ENCODE assay signal across 16 cellular contexts in the genomic region with DNA sequence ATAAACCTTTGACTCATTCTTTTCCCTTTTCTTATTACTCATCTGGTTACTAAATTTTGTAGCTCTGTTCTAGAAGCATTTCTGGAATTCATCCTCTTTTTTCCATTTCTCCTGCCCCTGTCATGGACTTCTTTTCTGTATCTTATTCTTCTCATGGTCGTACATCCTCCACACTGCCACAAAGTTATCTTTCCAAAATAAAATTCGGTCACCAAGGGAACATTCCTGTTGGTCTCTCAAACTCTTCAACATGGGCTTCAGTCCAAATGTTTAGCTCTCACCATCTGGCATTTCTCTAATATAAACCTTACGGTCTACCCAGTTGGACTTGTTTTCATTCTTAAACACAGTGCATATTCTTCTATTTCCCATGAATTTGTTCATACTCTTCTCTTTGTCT.
"Had no signal": no experiment of that assay in that cellular context is flagged by ENCODE, and none has a peak within 500 bp of the region (broad histone marks: within the 10 kb centered on the region; RNA-seq: fewer than 3 reads in every experiment).

No MANE protein-coding gene starts in this region.

- H3K4me3 Mint-ChIP-seq: activated CD4-positive, alpha-beta memory T cell treated with anti-CD3 and anti-CD28 coated beads, Interleukin-2, amount 10 ng/mL, durations not matched to agents 7 days and 5 days; activated naive CD8-positive, alpha-beta T cell treated with anti-CD3 and anti-CD28 coated beads, Interleukin-2, amount 10 ng/mL, durations not matched to agents 7 days and 5 days; activated T-cell treated with anti-CD3 and anti-CD28 coated beads, Interleukin-2, amount 50 U/mL, for 72 hours; nephron progenitor cell; stimulated activated memory B cell treated with anti-CD40 and anti-IgM and Interleukin-4, amounts not matched to agents 10 μg/mL and 1 μg/mL and 100 μg/mL, for 72 hours had no signal

- DNase-seq: activated CD4-positive, alpha-beta memory T cell treated with anti-CD3 and anti-CD28 coated beads, Interleukin-2, amount 10 ng/mL, durations not matched to agents 7 days and 5 days; activated naive CD8-positive, alpha-beta T cell treated with anti-CD3 and anti-CD28 coated beads, Interleukin-2, amount 10 ng/mL, durations not matched to agents 7 days and 5 days; activated T-cell treated with anti-CD3 and anti-CD28 coated beads, Interleukin-2, amount 50 U/mL, for 72 hours; central memory CD4-positive, alpha-beta T cell; dorsolateral prefrontal cortex; hippocampal formation; left ventricle myocardium superior; mesendoderm; nephron progenitor cell; psoas muscle; right lobe of liver; spleen; stimulated activated CD4-positive, alpha-beta T cell treated with anti-CD3 and anti-CD28 coated beads, Interleukin-1b, Interleukin-23, amount 100 ng/mL, for 48 hours; transverse colon had no signal

- H3K36me3 Mint-ChIP-seq: activated naive CD8-positive, alpha-beta T cell treated with anti-CD3 and anti-CD28 coated beads, Interleukin-2, amount 10 ng/mL, durations not matched to agents 7 days and 5 days; stimulated activated memory B cell treated with anti-CD40 and anti-IgM and Interleukin-4, amounts not matched to agents 10 μg/mL and 1 μg/mL and 100 μg/mL, for 72 hours had no signal

- ATAC-seq: activated T-cell treated with anti-CD3 and anti-CD28 coated beads, Interleukin-2, amount 50 U/mL, for 72 hours; esophagus mucosa; left ventricle myocardium superior; psoas muscle; right lobe of liver; stimulated activated memory B cell treated with anti-CD40 and anti-IgM and Interleukin-4, amounts not matched to agents 10 μg/mL and 1 μg/mL and 100 μg/mL, for 72 hours had no signal

- H3K27me3 Mint-ChIP-seq: activated CD4-positive, alpha-beta memory T cell treated with anti-CD3 and anti-CD28 coated beads, Interleukin-2, amount 10 ng/mL, durations not matched to agents 7 days and 5 days; activated naive CD8-positive, alpha-beta T cell treated with anti-CD3 and anti-CD28 coated beads, Interleukin-2, amount 10 ng/mL, durations not matched to agents 7 days and 5 days; stimulated activated memory B cell treated with anti-CD40 and anti-IgM and Interleukin-4, amounts not matched to agents 10 μg/mL and 1 μg/mL and 100 μg/mL, for 72 hours had no signal

- H3K27ac Mint-ChIP-seq: activated CD4-positive, alpha-beta memory T cell treated with anti-CD3 and anti-CD28 coated beads, Interleukin-2, amount 10 ng/mL, durations not matched to agents 7 days and 5 days; activated naive CD8-positive, alpha-beta T cell treated with anti-CD3 and anti-CD28 coated beads, Interleukin-2, amount 10 ng/mL, durations not matched to agents 7 days and 5 days; activated T-cell treated with anti-CD3 and anti-CD28 coated beads, Interleukin-2, amount 50 U/mL, for 72 hours; nephron progenitor cell; stimulated activated memory B cell treated with anti-CD40 and anti-IgM and Interleukin-4, amounts not matched to agents 10 μg/mL and 1 μg/mL and 100 μg/mL, for 72 hours had no signal

- H3K4me1 Mint-ChIP-seq: activated CD4-positive, alpha-beta memory T cell treated with anti-CD3 and anti-CD28 coated beads, Interleukin-2, amount 10 ng/mL, durations not matched to agents 7 days and 5 days; activated naive CD8-positive, alpha-beta T cell treated with anti-CD3 and anti-CD28 coated beads, Interleukin-2, amount 10 ng/mL, durations not matched to agents 7 days and 5 days; nephron progenitor cell; stimulated activated memory B cell treated with anti-CD40 and anti-IgM and Interleukin-4, amounts not matched to agents 10 μg/mL and 1 μg/mL and 100 μg/mL, for 72 hours had no signal

- H3K4me3 ChIP-seq: dorsolateral prefrontal cortex, psoas muscle, right lobe of liver, spleen, transverse colon had no signal
